ENCODE assay signal across 8 cellular contexts in genomic region chr12:6613776-6614512, GRCh38. TPM values are rescaled to one million over a fixed set of nuclear protein-coding genes. Genes with fewer than 3 reads are reported as not detected.
DNase-seq lines count a peak whose midpoint lies in the region; ATAC-seq and TF ChIP-seq lines count a peak whose summit lies in the region.

No MANE protein-coding gene starts in this region.

- H3K9me2 ChIP-seq in hepatocyte (replicated peaks; ENCODE audit: insufficient read depth) = no peaks in the 10 kb centered on the region

- intact Hi-C loops in posterior vena cava (cut with DNase I) = no loop called here

- H3K27ac ChIP-seq in hepatocyte = peak overlapping the region; percentile 99

- 8% methylated on average over 12 of the region's 21 CpGs for WGBS in hepatocyte (ENCODE audit: low lambda C conversion rate, missing lambda C conversion rate)

- H3K9me3 ChIP-seq in hepatocyte (ENCODE audit: low read depth) = no peaks in the 10 kb centered on the region

- no peaks in the 10 kb centered on the region for H3K27me3 ChIP-seq in hepatocyte

- H3K4me3 ChIP-seq in NB4 (ENCODE audit: low read depth, low read length) = no peak overlapping the region
- no peak overlapping the region for H3K4me3 ChIP-seq in hepatocyte

- TF ChIP-seq POLR2A in NB4 (IDR thresholded peaks at IDR 0.05; ENCODE audit: extremely low read depth, insufficient read length) = peak; percentile 28

- H4K20me1 ChIP-seq in hepatocyte (ENCODE audit: insufficient read depth, poor library complexity, severe bottlenecking) = no peaks in the 10 kb centered on the region

- H3K4me2 ChIP-seq in hepatocyte = peak overlapping the region; percentile 41

- peaks cover 28% of the 10 kb centered on the region for H3K4me1 ChIP-seq in hepatocyte (ENCODE audit: insufficient read depth)

- TF ChIP-seq CTCF in NB4 (IDR thresholded peaks at IDR 0.05; ENCODE audit: low read depth, low read length) (peak; percentile 24), hepatocyte (IDR thresholded peaks at IDR 0.05; ENCODE audit: poor library complexity) (peak; percentile 16)

- peak overlapping the region; percentile 31 for H2AFZ ChIP-seq in hepatocyte

- no peaks in the 10 kb centered on the region for H3K36me3 ChIP-seq in hepatocyte (replicated peaks; ENCODE audit: insufficient read depth, low read depth)

- ATAC-seq in activated CD4-positive, CD25-positive, alpha-beta regulatory T cell treated with anti-CD3 and anti-CD28 coated beads, Interleukin-2, amount 50 U/mL, for 24 hours = peak; percentile 3 to 6
- ATAC-seq in HG02884 (IDR thresholded peaks at IDR 0.05; ENCODE audit: unreplicated experiment) = no peak

- H3K79me2 ChIP-seq in hepatocyte = no peaks in the 10 kb centered on the region

- no peak for DNase-seq in activated CD4-positive, CD25-positive, alpha-beta regulatory T cell treated with anti-CD3 and anti-CD28 coated beads, Interleukin-2, amount 50 U/mL, for 72 hours
- DNase-seq in NB4 (ENCODE audit: low read depth) (peak; percentile 98), SIG-M5 treated with dmso at 0.1 percent for 504 hours (lab: John Stamatoyannopoulos, UW; ENCODE audit: unreplicated experiment) (peak; percentile 96), brain pericyte (ENCODE audit: low read depth, low spot score) (peak; percentile 94), hepatocyte (ENCODE audit: low spot score) (peak; percentile 98), posterior vena cava (ENCODE audit: low spot score) (peak; percentile 97)

RNA-seq across cellular contexts. Expression of gene CHD4, which starts 6.8 kb away (rescaled TPM):
- total RNA-seq in hepatocyte = 181 and 211 TPM in 2 replicates
- polyA plus RNA-seq in hepatocyte = 74.1 and 108 TPM in 2 replicates
- total RNA-seq in posterior vena cava = 100 to 1,000 TPM; 160 to 169 TPM

RNA-seq across cellular contexts. Expression of gene LPAR5, which starts 21.8 kb away (rescaled TPM):
- total RNA-seq in hepatocyte = 0.60 and 1.0 TPM in 2 replicates
- polyA plus RNA-seq in hepatocyte = 0.34 and 2.0 TPM in 2 replicates
- 1 to 10 TPM; 2.3 to 3.3 TPM for total RNA-seq in posterior vena cava

RNA-seq across cellular contexts. Expression of gene ACRBP, which starts 33.3 kb away (rescaled TPM):
- total RNA-seq in hepatocyte = 0.20 and 0.68 TPM in 2 replicates
- 0.62 and 1.8 TPM in 2 replicates for polyA plus RNA-seq in hepatocyte
- total RNA-seq in posterior vena cava = 1 to 10 TPM; 1.3 to 2.2 TPM

RNA-seq across cellular contexts. Expression of gene NOP2, which starts 45.9 kb away (rescaled TPM):
- total RNA-seq in hepatocyte (36.1 and 40.3 TPM in 2 replicates), posterior vena cava (10 to 100 TPM; 18.6 to 27.1 TPM)
- 37.8 and 38.1 TPM in 2 replicates for polyA plus RNA-seq in hepatocyte

RNA-seq across cellular contexts. Expression of gene ING4, which starts 49.0 kb away (rescaled TPM):
- 35.7 and 39.7 TPM in 2 replicates for total RNA-seq in hepatocyte
- 38.9 and 42.9 TPM in 2 replicates for polyA plus RNA-seq in hepatocyte
- 10 to 100 TPM; 23.0 to 25.9 TPM for total RNA-seq in posterior vena cava
